1 cellular context compared by ENCODE assay signal in genomic region chr3:197730770-197731169, GRCh38.
TF ChIP-seq lines count a peak whose summit lies in the region.

No MANE protein-coding gene starts in this region.

TF ChIP-seq in GM12878, 131 proteins besides CTCF, POLR2A, EP300 and RAD21:
- TF ChIP-seq ZNF384 (IDR thresholded peaks at IDR 0.05; ENCODE audit: borderline replicate concordance, low read depth, low read length), result peak; percentile 37; the same call in 1 of the 2 replicates
- TF ChIP-seq ZBTB40 (IDR thresholded peaks at IDR 0.05; ENCODE audit: borderline replicate concordance), result peak; percentile 81
